Comparison of ENCODE assay signal across 1 cellular context in the genomic region with DNA sequence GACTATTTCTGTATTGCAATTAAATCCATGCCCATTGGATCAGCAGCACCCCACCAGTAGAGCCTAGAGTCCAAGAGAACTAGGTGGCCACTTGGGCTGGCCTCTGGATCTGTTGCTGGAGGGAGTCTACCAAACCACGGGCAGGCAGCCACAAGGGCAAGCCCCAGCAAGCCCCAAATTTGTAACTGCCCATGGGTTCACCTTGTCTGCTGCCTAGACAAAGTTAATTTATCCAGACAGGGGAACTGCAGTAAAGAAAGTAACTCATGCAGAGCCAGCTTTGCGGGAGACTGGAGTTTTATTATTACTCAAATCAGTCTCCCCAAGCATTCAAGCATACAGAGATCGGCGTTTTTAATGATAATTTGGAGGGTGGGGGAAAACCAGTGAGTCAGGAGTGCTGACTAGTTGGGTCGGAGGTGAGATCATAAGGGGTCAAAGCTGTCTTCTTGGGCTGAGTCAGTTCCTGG.
TF ChIP-seq lines count a peak whose summit lies in the region.

No MANE protein-coding gene starts in this region.

TF ChIP-seq in GM12878, 131 proteins besides CTCF, POLR2A, EP300 and RAD21 (continued from another document and continues in another):
- TF ChIP-seq, protein P1, sequence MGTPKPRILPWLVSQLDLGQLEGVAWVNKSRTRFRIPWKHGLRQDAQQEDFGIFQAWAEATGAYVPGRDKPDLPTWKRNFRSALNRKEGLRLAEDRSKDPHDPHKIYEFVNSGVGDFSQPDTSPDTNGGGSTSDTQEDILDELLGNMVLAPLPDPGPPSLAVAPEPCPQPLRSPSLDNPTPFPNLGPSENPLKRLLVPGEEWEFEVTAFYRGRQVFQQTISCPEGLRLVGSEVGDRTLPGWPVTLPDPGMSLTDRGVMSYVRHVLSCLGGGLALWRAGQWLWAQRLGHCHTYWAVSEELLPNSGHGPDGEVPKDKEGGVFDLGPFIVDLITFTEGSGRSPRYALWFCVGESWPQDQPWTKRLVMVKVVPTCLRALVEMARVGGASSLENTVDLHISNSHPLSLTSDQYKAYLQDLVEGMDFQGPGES (IDR thresholded peaks at IDR 0.05): no peak
- TF ChIP-seq ZNF384 (IDR thresholded peaks at IDR 0.05; ENCODE audit: borderline replicate concordance, low read depth, low read length) (no peak), IRF4 (IDR thresholded peaks at IDR 0.05; ENCODE audit: low read depth, low read length) (peak; percentile 87), BHLHE40 (IDR thresholded peaks at IDR 0.05; ENCODE audit: borderline replicate concordance in 1 of 2, low read depth in 2 of 2, low read length in 1 of 2) (peak; percentile 65 to 87; a peak in 3 of 4 replicates), CREM (IDR thresholded peaks at IDR 0.05; ENCODE audit: low read depth) (peak; percentile 90), TCF7 (IDR thresholded peaks at IDR 0.05; ENCODE audit: borderline replicate concordance) (peak; percentile 65; the same call in 1 of the 2 replicates), SIX5 (IDR thresholded peaks at IDR 0.05; ENCODE audit: low read depth, low read length, severe bottlenecking) (no peak), SPI1 (IDR thresholded peaks at IDR 0.05; ENCODE audit: borderline replicate concordance, insufficient read depth, low read depth, low read length) (peak; percentile 77), KAT2A (conservative IDR thresholded peaks at IDR 0.05; ENCODE audit: control insufficient read depth, low read depth, low read length) (no peak), SMARCA5 (IDR thresholded peaks at IDR 0.05) (no peak), SUZ12 (IDR thresholded peaks at IDR 0.05; ENCODE audit: unreplicated experiment) (no peak), SMAD5 (IDR thresholded peaks at IDR 0.05; ENCODE audit: low read depth) (0 out of 2 replicates have a peak, but pooled peaks have one; percentile 41), STAT3 (IDR thresholded peaks at IDR 0.05; ENCODE audit: low read depth, low read length) (no peak), CBX5 (IDR thresholded peaks at IDR 0.05; ENCODE audit: low read depth) (no peak), ZBED1 (IDR thresholded peaks at IDR 0.05; ENCODE audit: borderline replicate concordance) (peak; percentile 71; the same call in 1 of the 2 replicates), TCF3 (IDR thresholded peaks at IDR 0.05; ENCODE audit: borderline replicate concordance, insufficient read depth, low read depth, low read length) (no peak), EZH2 (IDR thresholded peaks at IDR 0.05; ENCODE audit: borderline replicate concordance, control insufficient read depth, low read depth, low read length) (no peak), POLR2AphosphoS5 (IDR thresholded peaks at IDR 0.05; ENCODE audit: low read length) (peak; percentile 85), FOXM1 (IDR thresholded peaks at IDR 0.05; ENCODE audit: low read depth, low read length) (peak; percentile 96)
- TF ChIP-seq, protein P2, sequence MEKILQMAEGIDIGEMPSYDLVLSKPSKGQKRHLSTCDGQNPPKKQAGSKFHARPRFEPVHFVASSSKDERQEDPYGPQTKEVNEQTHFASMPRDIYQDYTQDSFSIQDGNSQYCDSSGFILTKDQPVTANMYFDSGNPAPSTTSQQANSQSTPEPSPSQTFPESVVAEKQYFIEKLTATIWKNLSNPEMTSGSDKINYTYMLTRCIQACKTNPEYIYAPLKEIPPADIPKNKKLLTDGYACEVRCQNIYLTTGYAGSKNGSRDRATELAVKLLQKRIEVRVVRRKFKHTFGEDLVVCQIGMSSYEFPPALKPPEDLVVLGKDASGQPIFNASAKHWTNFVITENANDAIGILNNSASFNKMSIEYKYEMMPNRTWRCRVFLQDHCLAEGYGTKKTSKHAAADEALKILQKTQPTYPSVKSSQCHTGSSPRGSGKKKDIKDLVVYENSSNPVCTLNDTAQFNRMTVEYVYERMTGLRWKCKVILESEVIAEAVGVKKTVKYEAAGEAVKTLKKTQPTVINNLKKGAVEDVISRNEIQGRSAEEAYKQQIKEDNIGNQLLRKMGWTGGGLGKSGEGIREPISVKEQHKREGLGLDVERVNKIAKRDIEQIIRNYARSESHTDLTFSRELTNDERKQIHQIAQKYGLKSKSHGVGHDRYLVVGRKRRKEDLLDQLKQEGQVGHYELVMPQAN (conservative IDR thresholded peaks at IDR 0.05): no peak
- TF ChIP-seq, protein P3, sequence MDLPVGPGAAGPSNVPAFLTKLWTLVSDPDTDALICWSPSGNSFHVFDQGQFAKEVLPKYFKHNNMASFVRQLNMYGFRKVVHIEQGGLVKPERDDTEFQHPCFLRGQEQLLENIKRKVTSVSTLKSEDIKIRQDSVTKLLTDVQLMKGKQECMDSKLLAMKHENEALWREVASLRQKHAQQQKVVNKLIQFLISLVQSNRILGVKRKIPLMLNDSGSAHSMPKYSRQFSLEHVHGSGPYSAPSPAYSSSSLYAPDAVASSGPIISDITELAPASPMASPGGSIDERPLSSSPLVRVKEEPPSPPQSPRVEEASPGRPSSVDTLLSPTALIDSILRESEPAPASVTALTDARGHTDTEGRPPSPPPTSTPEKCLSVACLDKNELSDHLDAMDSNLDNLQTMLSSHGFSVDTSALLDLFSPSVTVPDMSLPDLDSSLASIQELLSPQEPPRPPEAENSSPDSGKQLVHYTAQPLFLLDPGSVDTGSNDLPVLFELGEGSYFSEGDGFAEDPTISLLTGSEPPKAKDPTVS (IDR thresholded peaks at IDR 0.05; ENCODE audit: low read depth, low read length): no peak
- TF ChIP-seq, protein P4, sequence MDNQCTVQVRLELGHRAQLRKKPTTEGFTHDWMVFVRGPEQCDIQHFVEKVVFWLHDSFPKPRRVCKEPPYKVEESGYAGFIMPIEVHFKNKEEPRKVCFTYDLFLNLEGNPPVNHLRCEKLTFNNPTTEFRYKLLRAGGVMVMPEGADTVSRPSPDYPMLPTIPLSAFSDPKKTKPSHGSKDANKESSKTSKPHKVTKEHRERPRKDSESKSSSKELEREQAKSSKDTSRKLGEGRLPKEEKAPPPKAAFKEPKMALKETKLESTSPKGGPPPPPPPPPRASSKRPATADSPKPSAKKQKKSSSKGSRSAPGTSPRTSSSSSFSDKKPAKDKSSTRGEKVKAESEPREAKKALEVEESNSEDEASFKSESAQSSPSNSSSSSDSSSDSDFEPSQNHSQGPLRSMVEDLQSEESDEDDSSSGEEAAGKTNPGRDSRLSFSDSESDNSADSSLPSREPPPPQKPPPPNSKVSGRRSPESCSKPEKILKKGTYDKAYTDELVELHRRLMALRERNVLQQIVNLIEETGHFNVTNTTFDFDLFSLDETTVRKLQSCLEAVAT (IDR thresholded peaks at IDR 0.05): peak; percentile 77
- TF ChIP-seq, protein P5, sequence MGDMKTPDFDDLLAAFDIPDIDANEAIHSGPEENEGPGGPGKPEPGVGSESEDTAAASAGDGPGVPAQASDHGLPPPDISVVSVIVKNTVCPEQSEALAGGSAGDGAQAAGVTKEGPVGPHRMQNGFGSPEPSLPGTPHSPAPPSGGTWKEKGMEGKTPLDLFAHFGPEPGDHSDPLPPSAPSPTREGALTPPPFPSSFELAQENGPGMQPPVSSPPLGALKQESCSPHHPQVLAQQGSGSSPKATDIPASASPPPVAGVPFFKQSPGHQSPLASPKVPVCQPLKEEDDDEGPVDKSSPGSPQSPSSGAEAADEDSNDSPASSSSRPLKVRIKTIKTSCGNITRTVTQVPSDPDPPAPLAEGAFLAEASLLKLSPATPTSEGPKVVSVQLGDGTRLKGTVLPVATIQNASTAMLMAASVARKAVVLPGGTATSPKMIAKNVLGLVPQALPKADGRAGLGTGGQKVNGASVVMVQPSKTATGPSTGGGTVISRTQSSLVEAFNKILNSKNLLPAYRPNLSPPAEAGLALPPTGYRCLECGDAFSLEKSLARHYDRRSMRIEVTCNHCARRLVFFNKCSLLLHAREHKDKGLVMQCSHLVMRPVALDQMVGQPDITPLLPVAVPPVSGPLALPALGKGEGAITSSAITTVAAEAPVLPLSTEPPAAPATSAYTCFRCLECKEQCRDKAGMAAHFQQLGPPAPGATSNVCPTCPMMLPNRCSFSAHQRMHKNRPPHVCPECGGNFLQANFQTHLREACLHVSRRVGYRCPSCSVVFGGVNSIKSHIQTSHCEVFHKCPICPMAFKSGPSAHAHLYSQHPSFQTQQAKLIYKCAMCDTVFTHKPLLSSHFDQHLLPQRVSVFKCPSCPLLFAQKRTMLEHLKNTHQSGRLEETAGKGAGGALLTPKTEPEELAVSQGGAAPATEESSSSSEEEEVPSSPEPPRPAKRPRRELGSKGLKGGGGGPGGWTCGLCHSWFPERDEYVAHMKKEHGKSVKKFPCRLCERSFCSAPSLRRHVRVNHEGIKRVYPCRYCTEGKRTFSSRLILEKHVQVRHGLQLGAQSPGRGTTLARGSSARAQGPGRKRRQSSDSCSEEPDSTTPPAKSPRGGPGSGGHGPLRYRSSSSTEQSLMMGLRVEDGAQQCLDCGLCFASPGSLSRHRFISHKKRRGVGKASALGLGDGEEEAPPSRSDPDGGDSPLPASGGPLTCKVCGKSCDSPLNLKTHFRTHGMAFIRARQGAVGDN (IDR thresholded peaks at IDR 0.05): no peak
- TF ChIP-seq, protein P6, sequence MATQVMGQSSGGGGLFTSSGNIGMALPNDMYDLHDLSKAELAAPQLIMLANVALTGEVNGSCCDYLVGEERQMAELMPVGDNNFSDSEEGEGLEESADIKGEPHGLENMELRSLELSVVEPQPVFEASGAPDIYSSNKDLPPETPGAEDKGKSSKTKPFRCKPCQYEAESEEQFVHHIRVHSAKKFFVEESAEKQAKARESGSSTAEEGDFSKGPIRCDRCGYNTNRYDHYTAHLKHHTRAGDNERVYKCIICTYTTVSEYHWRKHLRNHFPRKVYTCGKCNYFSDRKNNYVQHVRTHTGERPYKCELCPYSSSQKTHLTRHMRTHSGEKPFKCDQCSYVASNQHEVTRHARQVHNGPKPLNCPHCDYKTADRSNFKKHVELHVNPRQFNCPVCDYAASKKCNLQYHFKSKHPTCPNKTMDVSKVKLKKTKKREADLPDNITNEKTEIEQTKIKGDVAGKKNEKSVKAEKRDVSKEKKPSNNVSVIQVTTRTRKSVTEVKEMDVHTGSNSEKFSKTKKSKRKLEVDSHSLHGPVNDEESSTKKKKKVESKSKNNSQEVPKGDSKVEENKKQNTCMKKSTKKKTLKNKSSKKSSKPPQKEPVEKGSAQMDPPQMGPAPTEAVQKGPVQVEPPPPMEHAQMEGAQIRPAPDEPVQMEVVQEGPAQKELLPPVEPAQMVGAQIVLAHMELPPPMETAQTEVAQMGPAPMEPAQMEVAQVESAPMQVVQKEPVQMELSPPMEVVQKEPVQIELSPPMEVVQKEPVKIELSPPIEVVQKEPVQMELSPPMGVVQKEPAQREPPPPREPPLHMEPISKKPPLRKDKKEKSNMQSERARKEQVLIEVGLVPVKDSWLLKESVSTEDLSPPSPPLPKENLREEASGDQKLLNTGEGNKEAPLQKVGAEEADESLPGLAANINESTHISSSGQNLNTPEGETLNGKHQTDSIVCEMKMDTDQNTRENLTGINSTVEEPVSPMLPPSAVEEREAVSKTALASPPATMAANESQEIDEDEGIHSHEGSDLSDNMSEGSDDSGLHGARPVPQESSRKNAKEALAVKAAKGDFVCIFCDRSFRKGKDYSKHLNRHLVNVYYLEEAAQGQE (IDR thresholded peaks at IDR 0.05; ENCODE audit: low read depth, low read length): no peak
- TF ChIP-seq, protein P7, sequence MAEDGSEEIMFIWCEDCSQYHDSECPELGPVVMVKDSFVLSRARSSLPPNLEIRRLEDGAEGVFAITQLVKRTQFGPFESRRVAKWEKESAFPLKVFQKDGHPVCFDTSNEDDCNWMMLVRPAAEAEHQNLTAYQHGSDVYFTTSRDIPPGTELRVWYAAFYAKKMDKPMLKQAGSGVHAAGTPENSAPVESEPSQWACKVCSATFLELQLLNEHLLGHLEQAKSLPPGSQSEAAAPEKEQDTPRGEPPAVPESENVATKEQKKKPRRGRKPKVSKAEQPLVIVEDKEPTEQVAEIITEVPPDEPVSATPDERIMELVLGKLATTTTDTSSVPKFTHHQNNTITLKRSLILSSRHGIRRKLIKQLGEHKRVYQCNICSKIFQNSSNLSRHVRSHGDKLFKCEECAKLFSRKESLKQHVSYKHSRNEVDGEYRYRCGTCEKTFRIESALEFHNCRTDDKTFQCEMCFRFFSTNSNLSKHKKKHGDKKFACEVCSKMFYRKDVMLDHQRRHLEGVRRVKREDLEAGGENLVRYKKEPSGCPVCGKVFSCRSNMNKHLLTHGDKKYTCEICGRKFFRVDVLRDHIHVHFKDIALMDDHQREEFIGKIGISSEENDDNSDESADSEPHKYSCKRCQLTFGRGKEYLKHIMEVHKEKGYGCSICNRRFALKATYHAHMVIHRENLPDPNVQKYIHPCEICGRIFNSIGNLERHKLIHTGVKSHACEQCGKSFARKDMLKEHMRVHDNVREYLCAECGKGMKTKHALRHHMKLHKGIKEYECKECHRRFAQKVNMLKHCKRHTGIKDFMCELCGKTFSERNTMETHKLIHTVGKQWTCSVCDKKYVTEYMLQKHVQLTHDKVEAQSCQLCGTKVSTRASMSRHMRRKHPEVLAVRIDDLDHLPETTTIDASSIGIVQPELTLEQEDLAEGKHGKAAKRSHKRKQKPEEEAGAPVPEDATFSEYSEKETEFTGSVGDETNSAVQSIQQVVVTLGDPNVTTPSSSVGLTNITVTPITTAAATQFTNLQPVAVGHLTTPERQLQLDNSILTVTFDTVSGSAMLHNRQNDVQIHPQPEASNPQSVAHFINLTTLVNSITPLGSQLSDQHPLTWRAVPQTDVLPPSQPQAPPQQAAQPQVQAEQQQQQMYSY (CRISPR knock-in tag; IDR thresholded peaks at IDR 0.05): no peak
- TF ChIP-seq, protein P8, sequence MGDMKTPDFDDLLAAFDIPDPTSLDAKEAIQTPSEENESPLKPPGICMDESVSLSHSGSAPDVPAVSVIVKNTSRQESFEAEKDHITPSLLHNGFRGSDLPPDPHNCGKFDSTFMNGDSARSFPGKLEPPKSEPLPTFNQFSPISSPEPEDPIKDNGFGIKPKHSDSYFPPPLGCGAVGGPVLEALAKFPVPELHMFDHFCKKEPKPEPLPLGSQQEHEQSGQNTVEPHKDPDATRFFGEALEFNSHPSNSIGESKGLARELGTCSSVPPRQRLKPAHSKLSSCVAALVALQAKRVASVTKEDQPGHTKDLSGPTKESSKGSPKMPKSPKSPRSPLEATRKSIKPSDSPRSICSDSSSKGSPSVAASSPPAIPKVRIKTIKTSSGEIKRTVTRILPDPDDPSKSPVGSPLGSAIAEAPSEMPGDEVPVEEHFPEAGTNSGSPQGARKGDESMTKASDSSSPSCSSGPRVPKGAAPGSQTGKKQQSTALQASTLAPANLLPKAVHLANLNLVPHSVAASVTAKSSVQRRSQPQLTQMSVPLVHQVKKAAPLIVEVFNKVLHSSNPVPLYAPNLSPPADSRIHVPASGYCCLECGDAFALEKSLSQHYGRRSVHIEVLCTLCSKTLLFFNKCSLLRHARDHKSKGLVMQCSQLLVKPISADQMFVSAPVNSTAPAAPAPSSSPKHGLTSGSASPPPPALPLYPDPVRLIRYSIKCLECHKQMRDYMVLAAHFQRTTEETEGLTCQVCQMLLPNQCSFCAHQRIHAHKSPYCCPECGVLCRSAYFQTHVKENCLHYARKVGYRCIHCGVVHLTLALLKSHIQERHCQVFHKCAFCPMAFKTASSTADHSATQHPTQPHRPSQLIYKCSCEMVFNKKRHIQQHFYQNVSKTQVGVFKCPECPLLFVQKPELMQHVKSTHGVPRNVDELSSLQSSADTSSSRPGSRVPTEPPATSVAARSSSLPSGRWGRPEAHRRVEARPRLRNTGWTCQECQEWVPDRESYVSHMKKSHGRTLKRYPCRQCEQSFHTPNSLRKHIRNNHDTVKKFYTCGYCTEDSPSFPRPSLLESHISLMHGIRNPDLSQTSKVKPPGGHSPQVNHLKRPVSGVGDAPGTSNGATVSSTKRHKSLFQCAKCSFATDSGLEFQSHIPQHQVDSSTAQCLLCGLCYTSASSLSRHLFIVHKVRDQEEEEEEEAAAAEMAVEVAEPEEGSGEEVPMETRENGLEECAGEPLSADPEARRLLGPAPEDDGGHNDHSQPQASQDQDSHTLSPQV (IDR thresholded peaks at IDR 0.05): no peak
